8 cellular contexts compared by ENCODE assay signal in genomic region chr16:89973654-89974335, GRCh38. TPM values are rescaled to one million over a fixed set of nuclear protein-coding genes. Genes with fewer than 3 reads are reported as not detected.
DNase-seq lines count a peak whose midpoint lies in the region; ATAC-seq and TF ChIP-seq lines count a peak whose summit lies in the region.

No MANE protein-coding gene starts in this region.

- no peaks in the 10 kb centered on the region for H3K27me3 ChIP-seq in muscle layer of colon (ENCODE audit: control insufficient read depth in 1 of 2, insufficient read depth in 2 of 2, low read length in 2 of 2)

- H3K9me3 Mint-ChIP-seq in brain = peaks cover 0 to 19% (median 7%) of the 10 kb centered on the region in 5 experiments

- TF ChIP-seq CTCF in AG04449 (IDR thresholded peaks at IDR 0.05; ENCODE audit: insufficient read depth, low read length, missing control alignments) (no peak), brain (conservative IDR thresholded peaks at IDR 0.05) (no peak)

- no peak for ATAC-seq in GM19395 (IDR thresholded peaks at IDR 0.05; ENCODE audit: unreplicated experiment)

- H3K36me3 ChIP-seq in muscle layer of colon (ENCODE audit: insufficient read depth, low read length) = peaks cover 9% of the 10 kb centered on the region

- peak overlapping the region; percentile 96 to 100 (median 98) for H3K4me3 Mint-ChIP-seq in brain

- POLR2A ChIA-PET in AG04449 (lab: Yijun Ruan, JAX) = interaction anchor here (0.5 kb wide), 1 partner anchor 721 kb away, joined by 4 read pairs; no protein-coding TSS in a partner anchor

- peak overlapping the region; percentile 82 for H3K9ac ChIP-seq in muscle layer of colon (ENCODE audit: low read length)

- peaks cover 34% of the 10 kb centered on the region for H3K36me3 Mint-ChIP-seq in brain

- H3K27me3 Mint-ChIP-seq in brain = no peaks in the 10 kb centered on the region

- CTCF ChIA-PET in AG04449 (lab: Yijun Ruan, JAX) = interaction anchor here (0.7 to 1.4 kb wide), 3 partner anchors 48 to 55 kb away, joined by 3 read pairs; partner anchors contain the start of gene MC1R

- H3K4me3 ChIP-seq in AG04449 (ENCODE audit: low read depth, low read length) = peak overlapping the region; percentile 95
- H3K4me3 ChIP-seq in muscle layer of colon (ENCODE audit: low read depth in 1 of 2, low read length in 2 of 2) = peak overlapping the region in 1 of 2 donors; percentile 92

- no peaks in the 10 kb centered on the region for H3K9me3 ChIP-seq in muscle layer of colon (ENCODE audit: low read length)

- H3K27ac Mint-ChIP-seq in brain = peak overlapping the region; percentile 73 to 97 (median 76)

- H3K4me1 Mint-ChIP-seq in brain = peaks cover 38% of the 10 kb centered on the region

- DNase-seq in AG04449 (ENCODE audit: low read depth, low spot score) = no peak
- peak; percentile 80 for DNase-seq in HT-29 (ENCODE audit: low spot score)
- DNase-seq in retina = no peak
- no peak for DNase-seq in T-helper 9 cell
- DNase-seq in NCI-H2227 treated with DMSO at 0.1 percent for 48 hours (lab: John Stamatoyannopoulos, UW) = no peak

- peaks cover 20% of the 10 kb centered on the region for H3K4me1 ChIP-seq in muscle layer of colon (ENCODE audit: insufficient read depth, low read length)

- no peak overlapping the region for H3K27ac ChIP-seq in muscle layer of colon (ENCODE audit: low read depth, low read length)

RNA-seq across cellular contexts. Expression of gene DEF8, which starts 25.2 kb away (rescaled TPM):
- 207 and 227 TPM in 2 replicates for total RNA-seq in HT-29 (2014; rRNA removed; shearing (Covaris generic))
- 58.6 TPM for polyA plus RNA-seq in brain (ENCODE audit: insufficient read depth, low read depth, low replicate concordance)

RNA-seq across cellular contexts. Expression of gene DBNDD1, which starts 45.5 kb away (rescaled TPM):
- total RNA-seq in HT-29 (2014; rRNA removed; shearing (Covaris generic)) = 15.8 and 19.9 TPM in 2 replicates
- polyA plus RNA-seq in brain (ENCODE audit: insufficient read depth, low read depth, low replicate concordance) = 131 TPM

RNA-seq across cellular contexts. Expression of gene TUBB3, which starts 50.7 kb away (rescaled TPM):
- 8.7 and 8.8 TPM in 2 replicates for total RNA-seq in HT-29 (2014; rRNA removed; shearing (Covaris generic))
- 1,475 TPM for polyA plus RNA-seq in brain (ENCODE audit: insufficient read depth, low read depth, low replicate concordance)

RNA-seq across cellular contexts. Expression of gene MC1R, which starts 55.1 kb away (rescaled TPM):
- 5.2 and 5.3 TPM in 2 replicates for total RNA-seq in HT-29 (2014; rRNA removed; shearing (Covaris generic))
- polyA plus RNA-seq in brain (ENCODE audit: insufficient read depth, low read depth, low replicate concordance) = 2.1 TPM
